In the genomic region with DNA sequence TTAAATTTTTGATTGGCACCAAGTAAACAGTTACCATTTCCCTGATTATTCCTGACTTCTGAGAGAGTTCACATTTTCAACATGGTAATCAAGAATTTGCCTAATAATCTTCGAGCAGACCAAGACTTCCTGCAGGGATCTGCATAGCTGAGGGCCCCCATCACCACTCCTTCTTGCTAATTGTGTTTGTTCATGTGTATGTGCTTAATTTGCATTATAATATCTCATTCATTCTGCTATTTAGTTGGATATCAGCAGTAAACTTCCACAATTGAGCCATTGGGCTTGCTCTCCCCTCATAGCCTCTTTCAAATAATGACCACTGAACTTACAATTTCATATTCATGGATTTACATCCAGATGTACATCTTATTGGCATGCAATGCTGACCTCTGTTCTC, we compare ENCODE assay signal across 23 cellular contexts.
DNase-seq lines count a peak whose midpoint lies in the region; ATAC-seq, FAIRE-seq and TF ChIP-seq lines count a peak whose summit lies in the region.
"Had no signal": no experiment of that assay in that cellular context is flagged by ENCODE, and none has a peak within 500 bp of the region (broad histone marks: within the 10 kb centered on the region; RNA-seq: fewer than 3 reads in every experiment).

No MANE protein-coding gene starts in this region.

- H3K4me3 ChIP-seq in GM23338 = peak overlapping the region; percentile 13; the same call in 1 of the 2 replicates
- H3K4me3 ChIP-seq in HUES48 (ENCODE audit: low read depth, low read length) = peak overlapping the region; percentile 14; the same call in 1 of the 2 replicates
- H3K4me3 ChIP-seq in iPS-18a (ENCODE audit: low read length) = peak overlapping the region; percentile 16
- H3K4me3 ChIP-seq: A549, GM23248 had no signal

- POLR2A ChIA-PET in WTC11 (lab: Charles Lee) = no interaction called here

- peak overlapping the region; percentile 46; the same call in 1 of the 2 replicates for H3K27ac ChIP-seq in GM23338 (ENCODE audit: low read depth)
- H3K27ac ChIP-seq in HUES48 (ENCODE audit: low read depth, low read length) = peak overlapping the region; percentile 75
- H3K27ac ChIP-seq in iPS-18a (ENCODE audit: low read length) = no peak overlapping the region
- H3K27ac ChIP-seq: 22Rv1, A549, C4-2B, GM23248 had no signal

- no peaks in the 10 kb centered on the region for H3K79me2 ChIP-seq in GM23338 (replicated peaks; ENCODE audit: insufficient read depth)

- H3K9me3 ChIP-seq in HUES48 (ENCODE audit: control insufficient read depth, insufficient read depth, low read length) (peaks cover 21% of the 10 kb centered on the region), iPS-18a (ENCODE audit: control insufficient read depth, low read depth, low read length) (peaks cover 7% of the 10 kb centered on the region)
- H3K9me3 ChIP-seq: A549, Caco-2 had no signal

- H3K4me2 ChIP-seq in GM23338 = peak overlapping the region; percentile 31
- H3K4me2 ChIP-seq: A549 had no signal

- H3F3A ChIP-seq in GM23338 (replicated peaks; ENCODE audit: low read depth) = no peaks in the 10 kb centered on the region

- H3K4me1 ChIP-seq in GM23338 (ENCODE audit: insufficient read depth) (peaks cover 19% of the 10 kb centered on the region), HUES48 (ENCODE audit: control insufficient read depth, insufficient read depth, low read length) (peaks cover 18% of the 10 kb centered on the region), iPS-18a (ENCODE audit: control insufficient read depth, low read depth, low read length) (peaks cover 15% of the 10 kb centered on the region)
- H3K4me1 ChIP-seq: A549, Caco-2 had no signal

- H3K9ac ChIP-seq in HUES48 (ENCODE audit: low read depth, low read length) (no peak overlapping the region), iPS-18a (ENCODE audit: low read length) (no peak overlapping the region)
- H3K9ac ChIP-seq: GM23248 had no signal

- peaks cover 23% of the 10 kb centered on the region for H3K4me1 Mint-ChIP-seq in GM23338
- H3K4me1 Mint-ChIP-seq in WTC11 = peaks cover 48% of the 10 kb centered on the region
- H3K4me1 Mint-ChIP-seq in osteocyte (ENCODE audit: unreplicated experiment) = no peaks in the 10 kb centered on the region
- H3K4me1 Mint-ChIP-seq: IgD-negative memory B cell had no signal

- no peak for FAIRE-seq in RCC 7860 (lab: Jason Lieb, UNC)
- FAIRE-seq: A549, D721Med, G401.6, GM12891, GM18507, HepG2 had no signal

- ATAC-seq in GM23338 (no peak; the same call in 2 of the 3 replicates), WTC11 (peak; percentile 61; the same call in 1 of the 2 replicates)
- ATAC-seq: A549, HepG2 had no signal

- DNase-seq in GM23338 (ENCODE audit: low spot score) (no peak), WTC11 (ENCODE audit: low spot score) (no peak), GM19240 (ENCODE audit: insufficient read length, low spot score) (no peak), medulla oblongata (ENCODE audit: extremely low spot score) (no peak), osteocyte (ENCODE audit: extremely low spot score, unreplicated experiment) (no peak), RCC 7860 (ENCODE audit: low spot score) (no peak)
- DNase-seq: AML-193; Caco-2; CD4-positive, alpha-beta T cell; GM23248; HCEC 1CT; KBM-7 had no signal

- no peak overlapping the region for H2AFZ ChIP-seq in GM23338
- H2AFZ ChIP-seq: GM23248 had no signal

- H4K20me1 ChIP-seq in GM23338 (replicated peaks; ENCODE audit: insufficient read depth) = no peaks in the 10 kb centered on the region

- no peaks in the 10 kb centered on the region for H3K27me3 ChIP-seq in GM23338 (ENCODE audit: insufficient read depth)
- H3K27me3 ChIP-seq in HUES48 (ENCODE audit: control insufficient read depth, insufficient read depth, low read length) = no peaks in the 10 kb centered on the region
- H3K27me3 ChIP-seq in iPS-18a (ENCODE audit: control insufficient read depth, insufficient read depth, low read length) = no peaks in the 10 kb centered on the region

- H3K4me3 Mint-ChIP-seq in GM23338 = no peak overlapping the region; the same call in 2 of the 3 replicates
- H3K4me3 Mint-ChIP-seq in WTC11 = peak overlapping the region; percentile 8
- no peak overlapping the region for H3K4me3 Mint-ChIP-seq in osteocyte (ENCODE audit: unreplicated experiment)
- H3K4me3 Mint-ChIP-seq: CD4-positive, alpha-beta T cell had no signal

- H3K27ac Mint-ChIP-seq in GM23338 (peak overlapping the region; percentile 70), WTC11 (peak overlapping the region; percentile 23; the same call in 1 of the 2 replicates), osteocyte (ENCODE audit: unreplicated experiment) (no peak overlapping the region)
- H3K27ac Mint-ChIP-seq: CD4-positive, alpha-beta T cell; IgD-negative memory B cell had no signal

- H3K36me3 Mint-ChIP-seq in GM23338 (ENCODE audit: low read depth) = peaks cover 39% of the 10 kb centered on the region
- H3K36me3 Mint-ChIP-seq in WTC11 = peaks cover 28% of the 10 kb centered on the region
- no peaks in the 10 kb centered on the region for H3K36me3 Mint-ChIP-seq in osteocyte (ENCODE audit: unreplicated experiment)

- CTCF ChIA-PET in WTC11 (lab: Charles Lee) = no interaction called here

- peaks cover 35% of the 10 kb centered on the region for H3K9me3 Mint-ChIP-seq in GM23338
- peaks cover 42% of the 10 kb centered on the region for H3K9me3 Mint-ChIP-seq in WTC11
- no peaks in the 10 kb centered on the region for H3K9me3 Mint-ChIP-seq in osteocyte (ENCODE audit: unreplicated experiment)
- H3K9me3 Mint-ChIP-seq: IgD-negative memory B cell had no signal

- H3K36me3 ChIP-seq in GM23338 (ENCODE audit: insufficient read depth) (0 out of 2 replicates have a peak, but pooled peaks cover 11% of the 10 kb centered on the region), HUES48 (ENCODE audit: control insufficient read depth, insufficient read depth, low read length) (no peaks in the 10 kb centered on the region), iPS-18a (ENCODE audit: control insufficient read depth, low read depth, low read length) (no peaks in the 10 kb centered on the region)

- no peaks in the 10 kb centered on the region for H3K27me3 Mint-ChIP-seq in GM23338 (ENCODE audit: insufficient read depth, low read depth, poor library complexity)
- H3K27me3 Mint-ChIP-seq in WTC11 (ENCODE audit: low read depth) = peaks cover 3% of the 10 kb centered on the region; the same call in 1 of the 2 replicates
- H3K27me3 Mint-ChIP-seq in osteocyte (ENCODE audit: unreplicated experiment) = peaks cover 10% of the 10 kb centered on the region
- H3K27me3 Mint-ChIP-seq: IgD-negative memory B cell had no signal

- TF ChIP-seq CTCF in GM23338 (conservative IDR thresholded peaks at IDR 0.05; ENCODE audit: low read depth in 2 of 2) (no peak), WTC11 (IDR thresholded peaks at IDR 0.05) (no peak), osteocyte (IDR thresholded peaks at IDR 0.05) (no peak)

- H3K9me2 ChIP-seq in GM23338 (ENCODE audit: insufficient read depth) = peaks cover 18% of the 10 kb centered on the region

TF ChIP-seq in GM23338, 12 proteins besides CTCF, POLR2A, EP300 and RAD21:
- peak; percentile 69; the same call in 1 of the 2 replicates for TF ChIP-seq NANOG (IDR thresholded peaks at IDR 0.05; ENCODE audit: borderline replicate concordance)
- no peak for TF ChIP-seq JUNB (IDR thresholded peaks at IDR 0.05; ENCODE audit: unreplicated experiment)
TF ChIP-seq in GM23338: peak in this region for 1.

TF ChIP-seq in WTC11, 78 proteins besides CTCF, POLR2A, EP300 and RAD21 (continues in another document):
- no peak for TF ChIP-seq EMX1 (CRISPR knock-in tag; IDR thresholded peaks at IDR 0.05)
- no peak for TF ChIP-seq CREM (CRISPR knock-in tag; IDR thresholded peaks at IDR 0.05)
- TF ChIP-seq, protein P1, sequence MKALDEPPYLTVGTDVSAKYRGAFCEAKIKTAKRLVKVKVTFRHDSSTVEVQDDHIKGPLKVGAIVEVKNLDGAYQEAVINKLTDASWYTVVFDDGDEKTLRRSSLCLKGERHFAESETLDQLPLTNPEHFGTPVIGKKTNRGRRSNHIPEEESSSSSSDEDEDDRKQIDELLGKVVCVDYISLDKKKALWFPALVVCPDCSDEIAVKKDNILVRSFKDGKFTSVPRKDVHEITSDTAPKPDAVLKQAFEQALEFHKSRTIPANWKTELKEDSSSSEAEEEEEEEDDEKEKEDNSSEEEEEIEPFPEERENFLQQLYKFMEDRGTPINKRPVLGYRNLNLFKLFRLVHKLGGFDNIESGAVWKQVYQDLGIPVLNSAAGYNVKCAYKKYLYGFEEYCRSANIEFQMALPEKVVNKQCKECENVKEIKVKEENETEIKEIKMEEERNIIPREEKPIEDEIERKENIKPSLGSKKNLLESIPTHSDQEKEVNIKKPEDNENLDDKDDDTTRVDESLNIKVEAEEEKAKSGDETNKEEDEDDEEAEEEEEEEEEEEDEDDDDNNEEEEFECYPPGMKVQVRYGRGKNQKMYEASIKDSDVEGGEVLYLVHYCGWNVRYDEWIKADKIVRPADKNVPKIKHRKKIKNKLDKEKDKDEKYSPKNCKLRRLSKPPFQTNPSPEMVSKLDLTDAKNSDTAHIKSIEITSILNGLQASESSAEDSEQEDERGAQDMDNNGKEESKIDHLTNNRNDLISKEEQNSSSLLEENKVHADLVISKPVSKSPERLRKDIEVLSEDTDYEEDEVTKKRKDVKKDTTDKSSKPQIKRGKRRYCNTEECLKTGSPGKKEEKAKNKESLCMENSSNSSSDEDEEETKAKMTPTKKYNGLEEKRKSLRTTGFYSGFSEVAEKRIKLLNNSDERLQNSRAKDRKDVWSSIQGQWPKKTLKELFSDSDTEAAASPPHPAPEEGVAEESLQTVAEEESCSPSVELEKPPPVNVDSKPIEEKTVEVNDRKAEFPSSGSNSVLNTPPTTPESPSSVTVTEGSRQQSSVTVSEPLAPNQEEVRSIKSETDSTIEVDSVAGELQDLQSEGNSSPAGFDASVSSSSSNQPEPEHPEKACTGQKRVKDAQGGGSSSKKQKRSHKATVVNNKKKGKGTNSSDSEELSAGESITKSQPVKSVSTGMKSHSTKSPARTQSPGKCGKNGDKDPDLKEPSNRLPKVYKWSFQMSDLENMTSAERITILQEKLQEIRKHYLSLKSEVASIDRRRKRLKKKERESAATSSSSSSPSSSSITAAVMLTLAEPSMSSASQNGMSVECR (CRISPR knock-in tag; IDR thresholded peaks at IDR 0.05; ENCODE audit: borderline replicate concordance) = no peak
- no peak for TF ChIP-seq E2F1 (CRISPR knock-in tag; IDR thresholded peaks at IDR 0.05)
- no peak for TF ChIP-seq ESRRA (CRISPR knock-in tag; IDR thresholded peaks at IDR 0.05; ENCODE audit: borderline replicate concordance)
